ENCODE assay signal across 17 cellular contexts in the genomic region with DNA sequence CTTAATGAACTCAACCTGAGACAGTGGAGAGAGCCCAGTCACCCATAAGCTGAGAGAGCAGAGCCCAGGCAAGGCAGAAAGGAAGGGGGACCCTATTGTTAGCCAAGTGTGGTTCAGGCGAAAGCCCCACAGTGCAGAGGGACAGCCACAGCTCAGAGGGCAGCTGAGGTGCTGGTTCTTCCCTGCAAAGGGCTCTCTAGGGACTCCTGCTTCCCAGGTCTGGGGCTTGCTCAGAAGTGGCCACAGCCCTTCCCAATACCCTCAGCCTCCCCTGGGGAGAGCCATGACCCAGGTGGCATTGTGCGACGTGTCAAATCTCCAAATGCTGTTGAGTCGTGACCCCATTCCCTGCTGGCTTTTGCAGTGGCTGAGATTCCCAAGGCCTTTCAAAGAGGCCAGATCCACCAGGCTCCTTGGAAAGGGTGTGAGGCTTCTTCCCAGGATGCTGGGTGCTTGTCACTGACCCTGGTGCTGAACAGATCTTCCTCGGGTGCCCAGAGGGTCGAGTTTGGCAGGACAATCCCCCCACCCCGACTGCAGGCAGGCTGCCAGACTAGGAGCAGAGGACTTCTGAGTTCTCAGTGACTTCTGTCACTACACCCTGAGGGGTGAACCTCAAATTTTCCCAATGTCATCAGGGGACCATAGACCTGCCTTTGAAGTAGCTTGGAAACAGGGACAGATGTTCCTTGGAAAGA. TPM values are rescaled to one million over a fixed set of nuclear protein-coding genes. Genes with fewer than 3 reads are reported as not detected.
DNase-seq lines count a peak whose midpoint lies in the region; ATAC-seq, FAIRE-seq and TF ChIP-seq lines count a peak whose summit lies in the region.
"Had no signal": no experiment of that assay in that cellular context is flagged by ENCODE, and none has a peak within 500 bp of the region (broad histone marks: within the 10 kb centered on the region; RNA-seq: fewer than 3 reads in every experiment).

No MANE protein-coding gene starts in this region.

- H3K9me3 ChIP-seq in GM12878 (replicated peaks; ENCODE audit: control insufficient read depth, insufficient read depth, low read length) (no peaks in the 10 kb centered on the region), ovary (no peaks in the 10 kb centered on the region)
- H3K9me3 ChIP-seq: Caco-2 had no signal

- no peaks in the 10 kb centered on the region for H3K27me3 ChIP-seq in GM23338 (ENCODE audit: insufficient read depth)
- no peaks in the 10 kb centered on the region for H3K27me3 ChIP-seq in GM12878 (replicated peaks in 1 of 2; ENCODE audit: control insufficient read depth in 2 of 2, insufficient read depth in 2 of 2, low read length in 1 of 2)
- H3K27me3 ChIP-seq in ovary, result no peaks in the 10 kb centered on the region

- in situ Hi-C loops in GM12878 (cut with MboI), result no loop called here

- no peak overlapping the region for H3K4me3 ChIP-seq in GM23338
- no peak overlapping the region for H3K4me3 ChIP-seq in GM12878
- no peak overlapping the region for H3K4me3 ChIP-seq in ovary

- no peaks in the 10 kb centered on the region for H3F3A ChIP-seq in GM23338 (replicated peaks; ENCODE audit: low read depth)

- no peak overlapping the region for H3K9ac ChIP-seq in GM12878 (ENCODE audit: control insufficient read depth, insufficient read depth, low read length)

- WGBS in GM12878 (ENCODE audit: insufficient coverage, insufficient replicate concordance, low lambda C conversion rate, missing lambda C conversion rate), result 66% methylated on average over 7 of the region's 7 CpGs
- 39 to 54% (median 43%) methylated on average over 7 of the region's 7 CpGs for WGBS in ovary, 3 donors

- no TSS peak for BruUV-seq in GM12878 (replicated peaks; lab: Mats Ljungman, UMichigan)

- FAIRE-seq in GM12878 (lab: Jason Lieb, UNC), result no peak

- RAD21 ChIA-PET in GM12878 (lab: Charles Lee; ENCODE audit: unreplicated experiment), result interaction anchor here (0.8 to 2.8 kb wide), 5 partner anchors 11 to 100 kb away, joined by 3 to 14 read pairs (median 5); no protein-coding TSS in a partner anchor

- CTCF ChIA-PET in GM12878 (lab: Yijun Ruan, JAX), result interaction anchor here (0.8 to 1.8 kb wide), 2 partner anchors 11 to 15 kb away, joined by 4 read pairs; no protein-coding TSS in a partner anchor

- no peaks in the 10 kb centered on the region for H3K79me2 ChIP-seq in GM23338 (replicated peaks; ENCODE audit: insufficient read depth)
- H3K79me2 ChIP-seq in GM12878 (ENCODE audit: control insufficient read depth, insufficient read depth, low read length), result no peaks in the 10 kb centered on the region

- TF ChIP-seq POLR2A in GM12878 (IDR thresholded peaks at IDR 0.05; ENCODE audit: low read depth, low read length), result no peak
- TF ChIP-seq POLR2A in ovary (IDR thresholded peaks at IDR 0.05), result no peak

- no peaks in the 10 kb centered on the region for H3K4me1 ChIP-seq in GM23338 (ENCODE audit: insufficient read depth)
- H3K4me1 ChIP-seq in GM12878 (ENCODE audit: control insufficient read depth, insufficient read depth, low read length), result peaks cover 7% of the 10 kb centered on the region
- H3K4me1 ChIP-seq in ovary (ENCODE audit: insufficient read depth), result no peaks in the 10 kb centered on the region
- H3K4me1 ChIP-seq: Caco-2 had no signal

- H4K20me1 ChIP-seq in GM23338 (replicated peaks; ENCODE audit: insufficient read depth) (no peaks in the 10 kb centered on the region), GM12878 (ENCODE audit: control insufficient read depth, insufficient read depth) (no peaks in the 10 kb centered on the region)

- H2AFZ ChIP-seq in GM23338 (no peak overlapping the region), GM12878 (ENCODE audit: control insufficient read depth, low read depth, low read length) (no peak overlapping the region)

- no peaks in the 10 kb centered on the region for H3K9me2 ChIP-seq in GM23338 (ENCODE audit: insufficient read depth)

- no peak for TF ChIP-seq EP300 in GM12878 (IDR thresholded peaks at IDR 0.05; ENCODE audit: borderline replicate concordance in 1 of 2, control insufficient read depth in 1 of 2, low read depth in 2 of 2, low read length in 2 of 2)
- TF ChIP-seq EP300 in ovary (IDR thresholded peaks at IDR 0.05), result no peak

- H3K27me3 Mint-ChIP-seq in GM23338 (ENCODE audit: insufficient read depth, low read depth, poor library complexity), result peaks cover 12% of the 10 kb centered on the region

- H3K27ac Mint-ChIP-seq in GM23338, result no peak overlapping the region
- H3K27ac Mint-ChIP-seq: CD4-positive, CD25-positive, alpha-beta regulatory T cell had no signal

- H3K36me3 ChIP-seq in GM23338 (ENCODE audit: insufficient read depth) (no peaks in the 10 kb centered on the region), GM12878 (ENCODE audit: control insufficient read depth in 2 of 2, insufficient read depth in 2 of 2, low read length in 1 of 2) (no peaks in the 10 kb centered on the region), ovary (no peaks in the 10 kb centered on the region)

- TF ChIP-seq CTCF in GM23338 (conservative IDR thresholded peaks at IDR 0.05; ENCODE audit: low read depth in 2 of 2) (no peak), GM12878 (IDR thresholded peaks at IDR 0.05 in 2 of 3, conservative IDR thresholded peaks at IDR 0.05 in 1 of 3; ENCODE audit: control insufficient read depth in 2 of 3, extremely low read depth in 1 of 3, insufficient read depth in 1 of 3, low read depth in 3 of 3, low read length in 3 of 3) (no peak), ovary (IDR thresholded peaks at IDR 0.05) (no peak)

- H3K36me3 Mint-ChIP-seq in GM23338 (ENCODE audit: low read depth), result no peaks in the 10 kb centered on the region
- H3K36me3 Mint-ChIP-seq: CD4-positive, CD25-positive, alpha-beta regulatory T cell had no signal

- H3K4me3 Mint-ChIP-seq in GM23338, result no peak overlapping the region
- H3K4me3 Mint-ChIP-seq: CD4-positive, CD25-positive, alpha-beta regulatory T cell had no signal

- no peaks in the 10 kb centered on the region for H3K4me1 Mint-ChIP-seq in GM23338

- H3K4me2 ChIP-seq in GM23338, result no peak overlapping the region
- no peak overlapping the region for H3K4me2 ChIP-seq in GM12878 (ENCODE audit: control insufficient read depth, insufficient read depth)

- ATAC-seq in GM23338 (peak; percentile 85), GM12878 (peak; percentile 43)

- SMC1A ChIA-PET in GM12878 (lab: Charles Lee; ENCODE audit: uncharacterized antibody, unreplicated experiment), result interaction anchor here (0.7 to 2.2 kb wide), 7 partner anchors 11 to 99 kb away, joined by 3 to 8 read pairs (median 4); no protein-coding TSS in a partner anchor

- H3K27ac ChIP-seq in GM23338 (ENCODE audit: low read depth) (no peak overlapping the region), GM12878 (ENCODE audit: control insufficient read depth, insufficient read depth) (no peak overlapping the region), ovary (no peak overlapping the region)
- H3K27ac ChIP-seq: RWPE1 had no signal

- POLR2A ChIA-PET in GM12878 (lab: Charles Lee), result interaction anchor here (0.6 to 3.1 kb wide), 3 partner anchors 11 to 613 kb away, joined by 3 to 10 read pairs (median 9); no protein-coding TSS in a partner anchor

- no peaks in the 10 kb centered on the region for H3K9me3 Mint-ChIP-seq in GM23338
- H3K9me3 Mint-ChIP-seq: CD4-positive, CD25-positive, alpha-beta regulatory T cell had no signal

- DNase-seq in GM23338 (ENCODE audit: low spot score) (peak; percentile 38), GM12878 (ENCODE audit: low read depth, low spot score) (no peak), posterior vena cava (ENCODE audit: low spot score) (peak; percentile 44), NOMO-1 treated with DMSO at 0.1 percent for 48 hours (lab: John Stamatoyannopoulos, UW; ENCODE audit: unreplicated experiment) (no peak), ovary (no peak)
- DNase-seq in activated CD4-positive, alpha-beta T cell treated with anti-CD3 and anti-CD28 coated beads for 4 hours, result no peak
- DNase-seq: Caco-2; CD4-positive, CD25-positive, alpha-beta regulatory T cell; DMS53; MV-4-11; NCI-H1417; NCI-H1930; NCI-H69; NK-92 treated with Interleukin-12 subunit alpha and Interleukin-12 subunit beta, amount 100 ng/mL, for 24 hours; OCI-M1 had no signal

- no peak for TF ChIP-seq RAD21 in GM12878 (IDR thresholded peaks at IDR 0.05; ENCODE audit: insufficient read depth, low read depth, low read length)

- intact Hi-C loops in GM12878 (cut with micrococcal nuclease; ENCODE audit: unreplicated experiment) (no loop called here), posterior vena cava (cut with DNase I) (loop anchor here in 1 of 2 donors (2.0 kb wide), 1 partner anchor 13 kb away; no protein-coding TSS in a partner anchor), ovary (cut with DNase I) (no loop called here)

RNA-seq across cellular contexts. Expression of a gene that starts 2.5 kb away (rescaled TPM):
- not detected in 2 replicates for total RNA-seq in GM23338 (2014; rRNA removed; shearing (Covaris generic))
- polyA plus RNA-seq in GM23338 (2016; fragmentation: Nextera tagmentation; extraction: Ambion mirVana), result not detected in 2 replicates
- not detected in 2 replicates for total RNA-seq in GM12878 (2013; cell fraction: nucleolus; rRNA removed)
- total RNA-seq in GM12878 (2014; rRNA removed), result 66.1 and 72.0 TPM in 2 replicates
- 54.8 and 54.9 TPM in 2 replicates for total RNA-seq in GM12878 (2014; rRNA removed; fragmentation: Illumina TruSeq; extraction: Trizol)
- total RNA-seq in GM12878 (2021), result 33.1 and 39.5 TPM in 2 replicates
- polyA plus RNA-seq in GM12878 (2011; ENCODE audit: low read depth), result 5.6 TPM
- polyA plus RNA-seq in GM12878 (2011; rRNA removed), result 0.92 and 1.2 TPM in 2 replicates
- 2.1 and 2.4 TPM in 2 replicates for polyA plus RNA-seq in GM12878 (2011; cell fraction: cytosol; rRNA removed)
- polyA plus RNA-seq in GM12878 (2011; cell fraction: nucleus; rRNA removed), result 0.59 and 1.1 TPM in 2 replicates
- 7.4 and 18.5 TPM in 2 replicates for polyA plus RNA-seq in GM12878 (2012)
- polyA plus RNA-seq in GM12878 (2014; fragmentation: Illumina TruSeq; extraction: Trizol), result 26.2 and 55.9 TPM in 2 replicates
- polyA plus RNA-seq in GM12878 (2014; fragmentation: Nextera tagmentation; extraction: Ambion mirVana), result 10 to 100 TPM; 26.4 to 31.2 TPM
- polyA plus RNA-seq in GM12878 (2014; rRNA removed), result 84.9 and 107 TPM in 2 replicates
- polyA plus RNA-seq in GM12878 (2016; fragmentation: Nextera tagmentation; extraction: Ambion mirVana), result 10 to 100 TPM; 28.3 to 35.2 TPM
- not detected in 2 replicates for polyA minus RNA-seq in GM12878 (2011; rRNA and poly(A)+ RNA removed)
- not detected in 2 replicates for polyA minus RNA-seq in GM12878 (2011; cell fraction: cytosol; rRNA and poly(A)+ RNA removed)
- not detected in 2 replicates for polyA minus RNA-seq in GM12878 (2011; cell fraction: nucleus; rRNA and poly(A)+ RNA removed)
- total RNA-seq in posterior vena cava, result not detected
- total RNA-seq in ovary, result not detected
- not detected for polyA plus RNA-seq in ovary
- total RNA-seq: Caco-2; CD4-positive, CD25-positive, alpha-beta regulatory T cell had no signal
- polyA plus RNA-seq: CD4-positive, CD25-positive, alpha-beta regulatory T cell had no signal

RNA-seq across cellular contexts. Expression of a gene that starts 29.8 kb away (rescaled TPM):
- 0.16 and 2.8 TPM in 2 replicates for total RNA-seq in GM23338 (2014; rRNA removed; shearing (Covaris generic))
- polyA plus RNA-seq in GM23338 (2016; fragmentation: Nextera tagmentation; extraction: Ambion mirVana) (0.24 and 0.30 TPM in 2 replicates), GM12878 (2011; rRNA removed) (0.59 and 1.2 TPM in 2 replicates), GM12878 (2014; fragmentation: Illumina TruSeq; extraction: Trizol) (0.48 and 0.60 TPM in 2 replicates), GM12878 (2014; fragmentation: Nextera tagmentation; extraction: Ambion mirVana) (under 1 TPM; 0.03 to 0.05 TPM), GM12878 (2014; rRNA removed) (0.63 and 1.2 TPM in 2 replicates), GM12878 (2016; fragmentation: Nextera tagmentation; extraction: Ambion mirVana) (under 1 TPM; 0.16 to 0.18 TPM), ovary (1 to 10 TPM; 9.8 to 9.9 TPM)
- total RNA-seq in GM12878 (2013; cell fraction: nucleolus; rRNA removed), result 17.2 and 19.8 TPM in 2 replicates
- total RNA-seq in GM12878 (2014; rRNA removed) (0.68 and 1.1 TPM in 2 replicates), GM12878 (2014; rRNA removed; fragmentation: Illumina TruSeq; extraction: Trizol) (0.31 and 0.41 TPM in 2 replicates), GM12878 (2021) (0.77 and 1.2 TPM in 2 replicates), posterior vena cava (10 to 100 TPM; 36.2 to 45.2 TPM), ovary (10 to 100 TPM in 2 of 7 donors, 1 to 10 TPM in 5; 2.2 to 12.2 (median 6.6) TPM)
- polyA plus RNA-seq in GM12878 (2011; ENCODE audit: low read depth), result 0.16 TPM
- polyA plus RNA-seq in GM12878 (2011; cell fraction: cytosol; rRNA removed), result 1.5 and 1.9 TPM in 2 replicates
- polyA plus RNA-seq in GM12878 (2011; cell fraction: nucleus; rRNA removed), result 2.1 and 2.6 TPM in 2 replicates
- 0.16 and 0.38 TPM in 2 replicates for polyA plus RNA-seq in GM12878 (2012)
- 1.4 and 2.1 TPM in 2 replicates for polyA minus RNA-seq in GM12878 (2011; rRNA and poly(A)+ RNA removed)
- 0.40 and 0.94 TPM in 2 replicates for polyA minus RNA-seq in GM12878 (2011; cell fraction: cytosol; rRNA and poly(A)+ RNA removed)
- polyA minus RNA-seq in GM12878 (2011; cell fraction: nucleus; rRNA and poly(A)+ RNA removed), result 0.60 and 0.77 TPM in 2 replicates
- total RNA-seq: Caco-2 had no signal
- polyA plus RNA-seq: CD4-positive, CD25-positive, alpha-beta regulatory T cell had no signal

RNA-seq across cellular contexts. Expression of a gene that starts 43.5 kb away (rescaled TPM):
- not detected in 2 replicates for total RNA-seq in GM23338 (2014; rRNA removed; shearing (Covaris generic))
- 0.19 and 0.42 TPM in 2 replicates for polyA plus RNA-seq in GM23338 (2016; fragmentation: Nextera tagmentation; extraction: Ambion mirVana)
- 217 and 243 TPM in 2 replicates for total RNA-seq in GM12878 (2013; cell fraction: nucleolus; rRNA removed)
- 114 and 118 TPM in 2 replicates for total RNA-seq in GM12878 (2014; rRNA removed)
- total RNA-seq in GM12878 (2014; rRNA removed; fragmentation: Illumina TruSeq; extraction: Trizol), result 132 and 137 TPM in 2 replicates
- 704 and 775 TPM in 2 replicates for total RNA-seq in GM12878 (2021)
- 191 TPM for polyA plus RNA-seq in GM12878 (2011; ENCODE audit: low read depth)
- polyA plus RNA-seq in GM12878 (2011; rRNA removed), result 14.5 and 38.0 TPM in 2 replicates
- polyA plus RNA-seq in GM12878 (2011; cell fraction: cytosol; rRNA removed), result 34.6 and 58.9 TPM in 2 replicates
- polyA plus RNA-seq in GM12878 (2011; cell fraction: nucleus; rRNA removed), result 20.6 TPM in 2 replicates
- polyA plus RNA-seq in GM12878 (2012), result 240 and 288 TPM in 2 replicates
- polyA plus RNA-seq in GM12878 (2014; fragmentation: Illumina TruSeq; extraction: Trizol), result 508 and 540 TPM in 2 replicates
- polyA plus RNA-seq in GM12878 (2014; fragmentation: Nextera tagmentation; extraction: Ambion mirVana), result 100 to 1,000 TPM; 581 to 591 TPM
- polyA plus RNA-seq in GM12878 (2014; rRNA removed), result 221 and 240 TPM in 2 replicates
- polyA plus RNA-seq in GM12878 (2016; fragmentation: Nextera tagmentation; extraction: Ambion mirVana), result 100 to 1,000 TPM; 347 to 350 TPM
- 35.3 and 36.7 TPM in 2 replicates for polyA minus RNA-seq in GM12878 (2011; rRNA and poly(A)+ RNA removed)
- polyA minus RNA-seq in GM12878 (2011; cell fraction: cytosol; rRNA and poly(A)+ RNA removed), result 35.0 and 39.2 TPM in 2 replicates
- 4.6 and 6.1 TPM in 2 replicates for polyA minus RNA-seq in GM12878 (2011; cell fraction: nucleus; rRNA and poly(A)+ RNA removed)
- under 1 TPM; 0.19 to 0.46 TPM for total RNA-seq in posterior vena cava
- under 1 TPM in 1 of 7 donors, not detected in 6; 0.74 TPM for total RNA-seq in ovary
- polyA plus RNA-seq in ovary, result under 1 TPM in 1 of 2 donors, not detected in 1; 0.40 TPM
- total RNA-seq: CD4-positive, CD25-positive, alpha-beta regulatory T cell; SK-MEL-5 had no signal
- polyA plus RNA-seq: CD4-positive, CD25-positive, alpha-beta regulatory T cell had no signal

RNA-seq across cellular contexts. Expression of a gene that starts 45.1 kb away (rescaled TPM):
- 70.3 and 75.4 TPM in 2 replicates for total RNA-seq in GM23338 (2014; rRNA removed; shearing (Covaris generic))
- polyA plus RNA-seq in GM23338 (2016; fragmentation: Nextera tagmentation; extraction: Ambion mirVana), result 36.5 and 40.0 TPM in 2 replicates
- total RNA-seq in GM12878 (2013; cell fraction: nucleolus; rRNA removed), result 39.4 and 45.1 TPM in 2 replicates
- 54.3 and 55.0 TPM in 2 replicates for total RNA-seq in GM12878 (2014; rRNA removed)
- total RNA-seq in GM12878 (2014; rRNA removed; fragmentation: Illumina TruSeq; extraction: Trizol), result 43.0 and 46.2 TPM in 2 replicates
- 51.4 and 53.3 TPM in 2 replicates for total RNA-seq in GM12878 (2021)
- polyA plus RNA-seq in GM12878 (2011; ENCODE audit: low read depth), result 24.8 TPM
- 42.0 and 50.0 TPM in 2 replicates for polyA plus RNA-seq in GM12878 (2011; rRNA removed)
- polyA plus RNA-seq in GM12878 (2011; cell fraction: cytosol; rRNA removed), result 50.9 and 54.3 TPM in 2 replicates
- polyA plus RNA-seq in GM12878 (2011; cell fraction: nucleus; rRNA removed), result 33.6 and 36.6 TPM in 2 replicates
- 23.6 and 29.3 TPM in 2 replicates for polyA plus RNA-seq in GM12878 (2012)
- polyA plus RNA-seq in GM12878 (2014; fragmentation: Illumina TruSeq; extraction: Trizol), result 53.6 and 59.0 TPM in 2 replicates
- polyA plus RNA-seq in GM12878 (2014; fragmentation: Nextera tagmentation; extraction: Ambion mirVana), result 100 to 1,000 TPM; 118 to 150 TPM
- 44.8 and 52.7 TPM in 2 replicates for polyA plus RNA-seq in GM12878 (2014; rRNA removed)
- 10 to 100 TPM; 90.9 to 92.2 TPM for polyA plus RNA-seq in GM12878 (2016; fragmentation: Nextera tagmentation; extraction: Ambion mirVana)
- polyA minus RNA-seq in GM12878 (2011; rRNA and poly(A)+ RNA removed), result 34.0 and 37.7 TPM in 2 replicates
- 8.7 and 12.7 TPM in 2 replicates for polyA minus RNA-seq in GM12878 (2011; cell fraction: cytosol; rRNA and poly(A)+ RNA removed)
- 12.8 and 15.7 TPM in 2 replicates for polyA minus RNA-seq in GM12878 (2011; cell fraction: nucleus; rRNA and poly(A)+ RNA removed)
- total RNA-seq in posterior vena cava, result 10 to 100 TPM; 23.5 to 33.4 TPM
- 10 to 100 TPM in 6 of 7 donors, 1 to 10 TPM in 1; 9.2 to 33.5 (median 20.8) TPM for total RNA-seq in ovary
- 10 to 100 TPM; 16.0 to 32.8 TPM for polyA plus RNA-seq in ovary

RNA-seq across cellular contexts. Expression of a gene that starts 45.2 kb away (rescaled TPM):
- 24.7 and 36.3 TPM in 2 replicates for total RNA-seq in GM23338 (2014; rRNA removed; shearing (Covaris generic))
- polyA plus RNA-seq in GM23338 (2016; fragmentation: Nextera tagmentation; extraction: Ambion mirVana) (26.6 and 28.6 TPM in 2 replicates), GM12878 (2011; rRNA removed) (52.6 and 64.7 TPM in 2 replicates), GM12878 (2014; fragmentation: Illumina TruSeq; extraction: Trizol) (55.9 and 56.5 TPM in 2 replicates), GM12878 (2014; fragmentation: Nextera tagmentation; extraction: Ambion mirVana) (10 to 100 TPM; 24.1 to 32.7 TPM), GM12878 (2014; rRNA removed) (48.9 and 57.9 TPM in 2 replicates), GM12878 (2016; fragmentation: Nextera tagmentation; extraction: Ambion mirVana) (10 to 100 TPM; 69.7 to 79.7 TPM), ovary (10 to 100 TPM; 36.2 to 68.8 TPM)
- total RNA-seq in GM12878 (2013; cell fraction: nucleolus; rRNA removed), result 53.1 and 55.9 TPM in 2 replicates
- total RNA-seq in GM12878 (2014; rRNA removed) (50.3 and 51.3 TPM in 2 replicates), GM12878 (2014; rRNA removed; fragmentation: Illumina TruSeq; extraction: Trizol) (40.1 and 43.0 TPM in 2 replicates), GM12878 (2021) (35.2 and 42.7 TPM in 2 replicates), posterior vena cava (10 to 100 TPM; 30.1 to 39.6 TPM), ovary (10 to 100 TPM; 24.4 to 37.5 (median 29.7) TPM)
- polyA plus RNA-seq in GM12878 (2011; ENCODE audit: low read depth), result 26.5 TPM
- 71.8 TPM in 2 replicates for polyA plus RNA-seq in GM12878 (2011; cell fraction: cytosol; rRNA removed)
- 86.9 and 120 TPM in 2 replicates for polyA plus RNA-seq in GM12878 (2011; cell fraction: nucleus; rRNA removed)
- polyA plus RNA-seq in GM12878 (2012), result 26.2 and 31.8 TPM in 2 replicates
- 48.5 and 55.0 TPM in 2 replicates for polyA minus RNA-seq in GM12878 (2011; rRNA and poly(A)+ RNA removed)
- polyA minus RNA-seq in GM12878 (2011; cell fraction: cytosol; rRNA and poly(A)+ RNA removed), result 14.0 and 23.3 TPM in 2 replicates
- 22.1 and 29.3 TPM in 2 replicates for polyA minus RNA-seq in GM12878 (2011; cell fraction: nucleus; rRNA and poly(A)+ RNA removed)

Comparison
In these comparisons a context has a peak if more than half of its experiments do, and no peak if none do; other contexts are left out.
1. DNase-seq: peak in GM23338 (single experiment) and posterior vena cava (single experiment); none in GM12878 (single experiment), NOMO-1 treated with DMSO at 0.1 percent for 48 hours (single experiment), activated CD4-positive, alpha-beta T cell treated with anti-CD3 and anti-CD28 coated beads for 4 hours (0 of 2) and ovary (0 of 5).
2. RNA of a gene that starts 43.5 kb away (total RNA-seq): 114 to 775 TPM in GM12878; 0.19 to 0.46 TPM in posterior vena cava, not detected in GM23338 and 0.74 TPM in ovary; every median in the first group is over 10 times any median in the second.